ENCODE assay signal across 8 cellular contexts in genomic region chr4:55386073-55386472, GRCh38. TPM values are rescaled to one million over a fixed set of nuclear protein-coding genes. Genes with fewer than 3 reads are reported as not detected.
DNase-seq lines count a peak whose midpoint lies in the region; ATAC-seq, FAIRE-seq and TF ChIP-seq lines count a peak whose summit lies in the region.

No MANE protein-coding gene starts in this region.

- intact Hi-C loops in K562 (cut with micrococcal nuclease) (loop anchor here (1.0 to 2.0 kb wide), 2 partner anchors 11 to 39 kb away; partner anchors contain the start of gene SRD5A3), uterus (cut with DNase I; ENCODE audit: low total_unique reads) (no loop called here)

- peak overlapping the region; percentile 53 for H3K27ac ChIP-seq in K562 (ENCODE audit: extremely low read depth, low read depth, low read length)
- H3K27ac ChIP-seq in uterus, result no peak overlapping the region

- DNase-seq in AG20443 (ENCODE audit: low spot score) (peak; percentile 40), K562 (ENCODE audit: extremely low read depth in 1 of 4, low spot score in 3 of 4) (peak; percentile 46 to 73 (median 60)), HT-29 (ENCODE audit: low spot score) (no peak), uterus (no peak), cerebellar nuclear complex (lab: John Stamatoyannopoulos, UW) (no peak), inferior parietal cortex (ENCODE audit: extremely low spot score) (no peak)

- H3K27me3 ChIP-seq in K562 (ENCODE audit: control insufficient read depth in 2 of 2, insufficient read depth in 2 of 2, low read length in 2 of 2), result no peaks in the 10 kb centered on the region
- H3K27me3 ChIP-seq in uterus, result no peaks in the 10 kb centered on the region

- H3K36me3 ChIP-seq in K562 (ENCODE audit: control insufficient read depth, insufficient read depth, low read length) (no peaks in the 10 kb centered on the region), uterus (no peaks in the 10 kb centered on the region)

- POLR2A ChIA-PET in K562 (lab: Yijun Ruan, JAX), result interaction anchor here (0.5 to 2.1 kb wide), 4 partner anchors 9 to 156 kb away, joined by 3 to 23 read pairs (median 3); partner anchors contain the start of gene TMEM165

- TF ChIP-seq POLR2A in K562 (conservative IDR thresholded peaks at IDR 0.05), result no peak
- no peak for TF ChIP-seq POLR2A in uterus (IDR thresholded peaks at IDR 0.05)

- H3K9me1 ChIP-seq in K562 (ENCODE audit: control insufficient read depth, insufficient read depth, low read length), result no peaks in the 10 kb centered on the region

- peak; percentile 89 for FAIRE-seq in K562 (lab: Jason Lieb, UNC)

- no peak overlapping the region for H3K4me3 ChIP-seq in K562
- no peak overlapping the region for H3K4me3 ChIP-seq in uterus

- no peaks in the 10 kb centered on the region for H4K20me1 ChIP-seq in K562 (replicated peaks; ENCODE audit: control insufficient read depth, insufficient read depth, low read length)

- ATAC-seq in GM19455 (IDR thresholded peaks at IDR 0.05; ENCODE audit: unreplicated experiment) (peak; percentile 63), HG03521 (IDR thresholded peaks at IDR 0.05; ENCODE audit: unreplicated experiment) (peak; percentile 69), K562 (peak; percentile 91)

- H3K4me2 ChIP-seq in K562 (ENCODE audit: insufficient read depth, low read length), result peak overlapping the region; percentile 60

- peak overlapping the region; percentile 77 for H2AFZ ChIP-seq in K562 (ENCODE audit: low read depth, low read length)

- H3K9ac ChIP-seq in K562 (ENCODE audit: insufficient read depth in 1 of 2, low read depth in 2 of 2, low read length in 2 of 2), result peak overlapping the region in 1 of 2 experiments; percentile 19; a peak in 1 of 4 replicates

- in situ Hi-C loops in K562 (cut with MboI), result no loop called here

- H3K4me1 ChIP-seq in K562 (replicated peaks in 1 of 2; ENCODE audit: control insufficient read depth in 2 of 2, insufficient read depth in 2 of 2, low read length in 2 of 2) (peaks cover 29 to 42% of the 10 kb centered on the region in 2 experiments), uterus (no peaks in the 10 kb centered on the region)

- CTCF ChIA-PET in K562 (lab: Yijun Ruan, JAX; ENCODE audit: low intra/inter-chr PET ratio), result no interaction called here

- TF ChIP-seq CTCF in K562 (IDR thresholded peaks at IDR 0.05 in 2 of 3, conservative IDR thresholded peaks at IDR 0.05 in 1 of 3; ENCODE audit: insufficient read depth in 2 of 3, low read depth in 1 of 3, low read length in 3 of 3) (no peak), uterus (IDR thresholded peaks at IDR 0.05) (no peak)

- no TSS peak for BruUV-seq in K562 (replicated peaks; lab: Mats Ljungman, UMichigan)

- H3K9me3 ChIP-seq in K562 (replicated peaks; ENCODE audit: control insufficient read depth, insufficient read depth, low read depth, low read length) (no peaks in the 10 kb centered on the region), uterus (no peaks in the 10 kb centered on the region)

- TF ChIP-seq RAD21 in K562 (CRISPR knock-in tag; conservative IDR thresholded peaks at IDR 0.05 in 1 of 2, IDR thresholded peaks at IDR 0.05 in 1 of 2), result no peak

- no peak for TF ChIP-seq EP300 in K562 (IDR thresholded peaks at IDR 0.05; ENCODE audit: low read length)

- no peaks in the 10 kb centered on the region for H3K79me2 ChIP-seq in K562 (ENCODE audit: control insufficient read depth, insufficient read depth, low read length)

TF ChIP-seq in K562, 482 proteins besides CTCF, POLR2A, EP300 and RAD21 (continues in another document):
- TF ChIP-seq CAMTA2 (CRISPR knock-in tag; conservative IDR thresholded peaks at IDR 0.05) (no peak), HCFC1 (IDR thresholded peaks at IDR 0.05; ENCODE audit: low read depth, low read length) (peak; percentile 89), HMG20A (CRISPR knock-in tag; conservative IDR thresholded peaks at IDR 0.05) (no peak), E2F1 (CRISPR knock-in tag; IDR thresholded peaks at IDR 0.05) (no peak), TEAD4 (IDR thresholded peaks at IDR 0.05; ENCODE audit: low read length) (no peak), TEAD4 (CRISPR knock-in tag; IDR thresholded peaks at IDR 0.05; ENCODE audit: borderline replicate concordance) (no peak), ZNF431 (CRISPR knock-in tag; IDR thresholded peaks at IDR 0.05) (no peak), ZNF311 (CRISPR knock-in tag; IDR thresholded peaks at IDR 0.05) (no peak), ZNF785 (CRISPR knock-in tag; IDR thresholded peaks at IDR 0.05) (no peak), MYC (IDR thresholded peaks at IDR 0.05; ENCODE audit: low read depth, low read length) (no peak), MYC (CRISPR knock-in tag; IDR thresholded peaks at IDR 0.05; ENCODE audit: borderline replicate concordance, low read depth) (no peak), CREM (IDR thresholded peaks at IDR 0.05; ENCODE audit: low read depth) (peak; percentile 84), PTBP1 (IDR thresholded peaks at IDR 0.05; ENCODE audit: low read depth, low read length) (no peak)
- TF ChIP-seq, protein P1, sequence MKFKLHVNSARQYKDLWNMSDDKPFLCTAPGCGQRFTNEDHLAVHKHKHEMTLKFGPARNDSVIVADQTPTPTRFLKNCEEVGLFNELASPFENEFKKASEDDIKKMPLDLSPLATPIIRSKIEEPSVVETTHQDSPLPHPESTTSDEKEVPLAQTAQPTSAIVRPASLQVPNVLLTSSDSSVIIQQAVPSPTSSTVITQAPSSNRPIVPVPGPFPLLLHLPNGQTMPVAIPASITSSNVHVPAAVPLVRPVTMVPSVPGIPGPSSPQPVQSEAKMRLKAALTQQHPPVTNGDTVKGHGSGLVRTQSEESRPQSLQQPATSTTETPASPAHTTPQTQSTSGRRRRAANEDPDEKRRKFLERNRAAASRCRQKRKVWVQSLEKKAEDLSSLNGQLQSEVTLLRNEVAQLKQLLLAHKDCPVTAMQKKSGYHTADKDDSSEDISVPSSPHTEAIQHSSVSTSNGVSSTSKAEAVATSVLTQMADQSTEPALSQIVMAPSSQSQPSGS (CRISPR knock-in tag; IDR thresholded peaks at IDR 0.05), result no peak

RNA-seq across cellular contexts. Expression of gene TMEM165, which starts 9.7 kb away (rescaled TPM):
- 347 and 666 TPM in 2 replicates for total RNA-seq in K562 (2011; cell fraction: chromatin; rRNA removed; ENCODE audit: low replicate concordance)
- 225 and 269 TPM in 2 replicates for total RNA-seq in K562 (2011; cell fraction: nucleolus; rRNA removed)
- total RNA-seq in K562 (2011; cell fraction: nucleoplasm; rRNA removed), result 544 and 827 TPM in 2 replicates
- 112 and 116 TPM in 2 replicates for total RNA-seq in K562 (2014; rRNA removed)
- total RNA-seq in K562 (2014; rRNA removed; fragmentation: Illumina TruSeq; extraction: Trizol), result 96.6 and 96.8 TPM in 2 replicates
- 91.7 and 97.1 TPM in 2 replicates for total RNA-seq in K562 (2015; rRNA removed; fragmentation: Illumina TruSeq; extraction: Trizol)
- total RNA-seq in K562 (2021), result 84.6 and 97.5 TPM in 2 replicates
- 145 and 174 TPM in 2 replicates for polyA plus RNA-seq in K562 (2011; rRNA removed)
- 80.4 and 158 TPM in 2 replicates for polyA plus RNA-seq in K562 (2011; cell fraction: cytosol; rRNA removed)
- polyA plus RNA-seq in K562 (2011; cell fraction: nucleus; rRNA removed), result 179 and 244 TPM in 2 replicates
- 54.2 and 62.0 TPM in 2 replicates for polyA plus RNA-seq in K562 (2012)
- 58.7 and 70.6 TPM in 2 replicates for polyA plus RNA-seq in K562 (2014; fragmentation: Illumina TruSeq; extraction: Trizol)
- 10 to 100 TPM; 21.3 to 27.5 TPM for polyA plus RNA-seq in K562 (2014; fragmentation: Nextera tagmentation; extraction: Ambion mirVana)
- polyA plus RNA-seq in K562 (2014; rRNA removed), result 105 and 106 TPM in 2 replicates
- 177 and 204 TPM in 2 replicates for polyA minus RNA-seq in K562 (2011; rRNA and poly(A)+ RNA removed)
- polyA minus RNA-seq in K562 (2011; cell fraction: cytosol; rRNA and poly(A)+ RNA removed), result 53.2 and 61.2 TPM in 2 replicates
- 110 and 180 TPM in 2 replicates for polyA minus RNA-seq in K562 (2011; cell fraction: nucleus; rRNA and poly(A)+ RNA removed)
- total RNA-seq in HT-29 (2014; rRNA removed; shearing (Covaris generic)), result 125 and 162 TPM in 2 replicates
- total RNA-seq in uterus, result 100 to 1,000 TPM; 123 to 191 (median 145) TPM

RNA-seq across cellular contexts. Expression of gene SRD5A3, which starts 40.0 kb away (rescaled TPM):
- total RNA-seq in K562 (2011; cell fraction: chromatin; rRNA removed; ENCODE audit: low replicate concordance), result 12.9 and 19.1 TPM in 2 replicates
- 12.9 and 13.5 TPM in 2 replicates for total RNA-seq in K562 (2011; cell fraction: nucleolus; rRNA removed)
- total RNA-seq in K562 (2011; cell fraction: nucleoplasm; rRNA removed), result 22.7 and 23.1 TPM in 2 replicates
- 9.1 and 12.0 TPM in 2 replicates for total RNA-seq in K562 (2014; rRNA removed)
- 15.7 and 16.2 TPM in 2 replicates for total RNA-seq in K562 (2014; rRNA removed; fragmentation: Illumina TruSeq; extraction: Trizol)
- 10.6 and 13.3 TPM in 2 replicates for total RNA-seq in K562 (2015; rRNA removed; fragmentation: Illumina TruSeq; extraction: Trizol)
- total RNA-seq in K562 (2021), result 21.6 and 21.7 TPM in 2 replicates
- polyA plus RNA-seq in K562 (2011; rRNA removed), result 34.0 and 37.0 TPM in 2 replicates
- polyA plus RNA-seq in K562 (2011; cell fraction: cytosol; rRNA removed), result 14.5 and 26.4 TPM in 2 replicates
- polyA plus RNA-seq in K562 (2011; cell fraction: nucleus; rRNA removed), result 6.9 and 11.5 TPM in 2 replicates
- polyA plus RNA-seq in K562 (2012), result 17.2 and 29.6 TPM in 2 replicates
- 15.0 and 17.0 TPM in 2 replicates for polyA plus RNA-seq in K562 (2014; fragmentation: Illumina TruSeq; extraction: Trizol)
- 1 to 10 TPM; 2.5 to 5.3 TPM for polyA plus RNA-seq in K562 (2014; fragmentation: Nextera tagmentation; extraction: Ambion mirVana)
- 10.0 and 14.1 TPM in 2 replicates for polyA plus RNA-seq in K562 (2014; rRNA removed)
- polyA minus RNA-seq in K562 (2011; rRNA and poly(A)+ RNA removed), result 25.0 and 35.5 TPM in 2 replicates
- 9.6 and 16.2 TPM in 2 replicates for polyA minus RNA-seq in K562 (2011; cell fraction: cytosol; rRNA and poly(A)+ RNA removed)
- polyA minus RNA-seq in K562 (2011; cell fraction: nucleus; rRNA and poly(A)+ RNA removed), result 2.2 and 3.1 TPM in 2 replicates
- 3.8 and 3.9 TPM in 2 replicates for total RNA-seq in HT-29 (2014; rRNA removed; shearing (Covaris generic))
- 1 to 10 TPM; 1.0 to 6.1 (median 2.9) TPM for total RNA-seq in uterus

Comparison
In these comparisons a context has a peak if more than half of its experiments do, and no peak if none do; other contexts are left out.
1. DNase-seq: peak in AG20443 (single experiment) and K562 (4 of 4); none in HT-29 (single experiment), uterus (0 of 2), cerebellar nuclear complex (0 of 2) and inferior parietal cortex (single experiment).
2. Peak in every context shown above with its lines, with median percentiles within 50 percentile points of each other: ATAC-seq.